ENCODE assay signal across 16 cellular contexts in the genomic region with DNA sequence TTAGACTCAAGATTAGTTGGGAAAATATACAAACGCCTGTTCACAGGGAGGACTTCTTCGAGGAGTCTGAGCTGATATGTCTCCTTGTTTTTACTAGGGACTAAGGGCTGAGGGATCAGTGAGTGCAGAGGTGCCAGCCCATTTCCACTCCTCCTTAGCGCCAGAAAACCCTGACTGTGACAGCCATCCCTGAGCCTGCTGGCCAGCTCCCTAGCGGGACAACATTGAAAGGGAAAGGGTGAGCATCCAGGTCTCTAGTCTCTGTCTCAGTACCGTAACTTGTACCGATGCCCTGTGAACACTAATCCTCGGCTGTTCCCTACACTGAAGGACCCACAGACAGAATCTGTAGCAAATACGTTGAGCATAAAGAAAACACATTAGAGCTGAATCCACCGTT.
DNase-seq lines count a peak whose midpoint lies in the region; ATAC-seq and TF ChIP-seq lines count a peak whose summit lies in the region.
"Had no signal": no experiment of that assay in that cellular context is flagged by ENCODE, and none has a peak within 500 bp of the region (broad histone marks: within the 10 kb centered on the region; RNA-seq: fewer than 3 reads in every experiment).

No MANE protein-coding gene starts in this region.

- H3K4me2 ChIP-seq in neural progenitor cell: no peak overlapping the region

- H3K9me3 ChIP-seq in neural progenitor cell (ENCODE audit: low read depth) (no peaks in the 10 kb centered on the region), T-helper 17 cell (ENCODE audit: control insufficient read depth, low read length, poor library complexity, severe bottlenecking) (no peaks in the 10 kb centered on the region)
- H3K9me3 ChIP-seq: SJSA1 had no signal

- no peak overlapping the region for H2AFZ ChIP-seq in neural progenitor cell (replicated peaks)

- no peak overlapping the region for H3K27ac ChIP-seq in neural progenitor cell
- H3K27ac ChIP-seq: SJSA1 had no signal

- H3K4me1 Mint-ChIP-seq in neural progenitor cell (peaks cover 13% of the 10 kb centered on the region), T-helper 17 cell (no peaks in the 10 kb centered on the region)

- H3K9me3 Mint-ChIP-seq in neural progenitor cell: peaks cover 17% of the 10 kb centered on the region

- no peak for ATAC-seq in T-helper 17 cell

- H3K27me3 Mint-ChIP-seq in neural progenitor cell (ENCODE audit: insufficient read depth, low read depth) (peaks cover 4% of the 10 kb centered on the region), T-helper 17 cell (no peaks in the 10 kb centered on the region)

- no peaks in the 10 kb centered on the region for H3K27me3 ChIP-seq in neural progenitor cell
- H3K27me3 ChIP-seq: SJSA1 had no signal

- H3K4me3 ChIP-seq in neural progenitor cell: no peak overlapping the region
- H3K4me3 ChIP-seq: SJSA1 had no signal

- H4K20me1 ChIP-seq in neural progenitor cell (ENCODE audit: low read depth): no peaks in the 10 kb centered on the region

- H3K27ac Mint-ChIP-seq in neural progenitor cell (no peak overlapping the region), T-helper 17 cell (no peak overlapping the region)

- H3F3A ChIP-seq in neural progenitor cell (ENCODE audit: low read depth): peaks cover 13% of the 10 kb centered on the region

- H3K36me3 Mint-ChIP-seq in neural progenitor cell: peaks cover 4% of the 10 kb centered on the region
- no peaks in the 10 kb centered on the region for H3K36me3 Mint-ChIP-seq in T-helper 17 cell (ENCODE audit: low read depth)

- no peaks in the 10 kb centered on the region for H3K79me2 ChIP-seq in neural progenitor cell (ENCODE audit: low read depth)

- TF ChIP-seq CTCF in neural progenitor cell (IDR thresholded peaks at IDR 0.05): no peak

- H3K36me3 ChIP-seq in neural progenitor cell: no peaks in the 10 kb centered on the region
- H3K36me3 ChIP-seq: SJSA1 had no signal

- H3K9ac ChIP-seq in neural progenitor cell: no peak overlapping the region

- H3K4me3 Mint-ChIP-seq in neural progenitor cell (no peak overlapping the region), T-helper 17 cell (no peak overlapping the region)

- H3K4me1 ChIP-seq in neural progenitor cell: peaks cover 26% of the 10 kb centered on the region
- H3K4me1 ChIP-seq: SJSA1 had no signal

- DNase-seq in NCI-H1105 treated with DMSO at 0.1 percent for 48 hours (lab: John Stamatoyannopoulos, UW) (peak; percentile 42), NCI-H1105 (lab: John Stamatoyannopoulos, UW) (no peak), NCI-H146 treated with DMSO at 0.1 percent for 48 hours (lab: John Stamatoyannopoulos, UW; ENCODE audit: unreplicated experiment) (peak; percentile 29), RPMI7951 (ENCODE audit: low read depth) (peak; percentile 70), neural progenitor cell (ENCODE audit: low spot score) (peak; percentile 28), SIG-M5 (lab: John Stamatoyannopoulos, UW) (no peak), T-helper 17 cell (no peak)
- no peak for DNase-seq in NK-92 treated with Interleukin-12 subunit alpha and Interleukin-12 subunit beta, amount 100 ng/mL, for 24 hours (lab: John Stamatoyannopoulos, UW)
- DNase-seq: C1 segment of cervical spinal cord, GF-D8, HCEC 1CT, Kasumi-1, MV-4-11, NCI-H82, RPMI8226 had no signal

Comparison
In these comparisons a context has a peak if more than half of its experiments do, and no peak if none do; other contexts are left out.
1. DNase-seq: peak in NCI-H1105 treated with DMSO at 0.1 percent for 48 hours (single experiment), NCI-H146 treated with DMSO at 0.1 percent for 48 hours (single experiment), RPMI7951 (single experiment) and neural progenitor cell (single experiment); none in NCI-H1105 (single experiment), NK-92 treated with Interleukin-12 subunit alpha and Interleukin-12 subunit beta, amount 100 ng/mL, for 24 hours (single experiment), SIG-M5 (single experiment) and T-helper 17 cell (0 of 3).